8 cellular contexts compared by ENCODE assay signal in the genomic region with DNA sequence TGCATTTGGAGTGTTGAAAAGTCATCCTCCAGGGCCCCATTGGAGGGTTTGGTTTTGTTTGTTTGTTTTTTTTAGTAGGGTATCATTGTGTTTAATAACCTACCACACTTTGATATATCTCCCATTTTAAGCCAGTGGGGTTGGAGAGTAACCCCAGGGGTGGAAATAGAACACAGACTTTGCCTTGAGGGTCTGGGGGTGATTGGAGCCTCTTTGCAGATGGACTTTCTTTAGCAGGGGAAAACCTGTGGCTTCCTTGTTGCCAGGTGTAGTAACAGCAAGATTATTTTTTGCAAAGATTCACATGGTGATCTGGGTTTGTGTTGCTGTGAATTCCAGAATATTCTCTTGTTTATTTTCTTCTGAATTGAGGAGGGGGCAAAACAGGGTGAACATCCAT. TPM values are rescaled to one million over a fixed set of nuclear protein-coding genes. Genes with fewer than 3 reads are reported as not detected.
A peak's percentile ranks its signal among the peaks of the same experiment; 100 is the strongest.
DNase-seq lines count a peak whose midpoint lies in the region; ATAC-seq and TF ChIP-seq lines count a peak whose summit lies in the region.

No MANE protein-coding gene starts in this region.

- H3K36me3 ChIP-seq in breast epithelium (no peaks in the 10 kb centered on the region), mucosa of rectum (ENCODE audit: control insufficient read depth in 2 of 2, insufficient read depth in 2 of 2, low read length in 2 of 2) (no peaks in the 10 kb centered on the region)

- H3K4me1 ChIP-seq in breast epithelium, result no peaks in the 10 kb centered on the region
- H3K4me1 ChIP-seq in mucosa of rectum (ENCODE audit: control insufficient read depth in 2 of 2, insufficient read depth in 2 of 2, low read length in 2 of 2), result peaks cover 15 to 22% of the 10 kb centered on the region in 2 donors

- TF ChIP-seq CTCF in breast epithelium (IDR thresholded peaks at IDR 0.05) (no peak), GM13976 (IDR thresholded peaks at IDR 0.05; ENCODE audit: borderline replicate concordance, control extremely low read depth, extremely low read depth, insufficient read depth, missing control alignments) (no peak)

- intact Hi-C loops in breast epithelium (cut with DNase I; ENCODE audit: low total_unique reads), result loop anchor here (10.0 kb wide), 1 partner anchor 66 kb away; a partner anchor contains a TSS

- H3K27me3 Mint-ChIP-seq in stimulated activated naive CD8-positive, alpha-beta T cell treated with anti-CD3 and anti-CD28 coated beads, Interleukin-15, Interleukin-2, amounts not matched to agents 100 ng/mL and 50 ng/mL, for 24 hours, result no peaks in the 10 kb centered on the region

- peak overlapping the region; percentile 48 to 88 for H3K9ac ChIP-seq in mucosa of rectum (ENCODE audit: low read depth in 1 of 2, low read length in 2 of 2)

- H3K9me3 ChIP-seq in breast epithelium, result no peaks in the 10 kb centered on the region
- H3K9me3 ChIP-seq in mucosa of rectum (ENCODE audit: control insufficient read depth in 2 of 2, low read length in 2 of 2), result no peaks in the 10 kb centered on the region

- H3K27ac Mint-ChIP-seq in stimulated activated naive CD8-positive, alpha-beta T cell treated with anti-CD3 and anti-CD28 coated beads, Interleukin-15, Interleukin-2, amounts not matched to agents 100 ng/mL and 50 ng/mL, for 24 hours, result peak overlapping the region; percentile 98

- H3K27ac ChIP-seq in breast epithelium (peak overlapping the region; percentile 75 to 83), mucosa of rectum (ENCODE audit: low read depth in 2 of 2, low read length in 2 of 2) (no peak overlapping the region)

- ATAC-seq in stimulated activated naive CD8-positive, alpha-beta T cell treated with anti-CD3 and anti-CD28 coated beads, Interleukin-15, Interleukin-2, amounts not matched to agents 100 U/mL and 50 U/mL, for 24 hours, result no peak

- in situ Hi-C loops in GM13976 (cut with MboI; ENCODE audit: low sequenced_read_pairs, unreplicated experiment), result no loop called here

- no peak for DNase-seq in stimulated activated naive CD8-positive, alpha-beta T cell treated with anti-CD3 and anti-CD28 coated beads, Interleukin-15, Interleukin-2, amounts not matched to agents 100 U/mL and 50 U/mL, for 24 hours
- DNase-seq in breast epithelium (ENCODE audit: low spot score in 2 of 2) (no peak), putamen (ENCODE audit: low spot score) (no peak), HPDE6-E6E7 (ENCODE audit: extremely low spot score) (no peak), GM13976 (ENCODE audit: low spot score) (no peak)
- no peak for DNase-seq in stimulated activated naive CD4-positive, alpha-beta T cell treated with Interleukin-2 at 50 U/mL for 16 hours (lab: John Stamatoyannopoulos, UW)

- H3K9me3 Mint-ChIP-seq in stimulated activated naive CD8-positive, alpha-beta T cell treated with anti-CD3 and anti-CD28 coated beads, Interleukin-15, Interleukin-2, amounts not matched to agents 100 ng/mL and 50 ng/mL, for 24 hours, result no peaks in the 10 kb centered on the region

- H3K4me1 Mint-ChIP-seq in stimulated activated naive CD8-positive, alpha-beta T cell treated with anti-CD3 and anti-CD28 coated beads, Interleukin-15, Interleukin-2, amounts not matched to agents 100 ng/mL and 50 ng/mL, for 24 hours (ENCODE audit: low read depth), result peaks cover 75% of the 10 kb centered on the region

- H3K36me3 Mint-ChIP-seq in stimulated activated naive CD8-positive, alpha-beta T cell treated with anti-CD3 and anti-CD28 coated beads, Interleukin-15, Interleukin-2, amounts not matched to agents 100 ng/mL and 50 ng/mL, for 24 hours (ENCODE audit: low read depth), result peaks cover 32% of the 10 kb centered on the region

- no peak for TF ChIP-seq POLR2A in breast epithelium (IDR thresholded peaks at IDR 0.05)

- H3K27me3 ChIP-seq in breast epithelium (no peaks in the 10 kb centered on the region), mucosa of rectum (ENCODE audit: control insufficient read depth in 2 of 2, insufficient read depth in 2 of 2, low read length in 2 of 2) (no peaks in the 10 kb centered on the region)

- H3K4me3 ChIP-seq in breast epithelium (peak overlapping the region; percentile 74 to 97 (median 81)), mucosa of rectum (ENCODE audit: low read length in 2 of 2) (peak overlapping the region; percentile 57 to 69)

- H3K4me3 Mint-ChIP-seq in stimulated activated naive CD8-positive, alpha-beta T cell treated with anti-CD3 and anti-CD28 coated beads, Interleukin-15, Interleukin-2, amounts not matched to agents 100 ng/mL and 50 ng/mL, for 24 hours, result peak overlapping the region; percentile 92

RNA-seq across cellular contexts. Expression of a gene that starts 1.5 kb away (rescaled TPM):
- 10 to 100 TPM; 14.6 to 26.9 (median 21.3) TPM for total RNA-seq in breast epithelium

Comparison
In these comparisons a context has a peak if more than half of its experiments do, and no peak if none do; other contexts are left out.
1. H3K27ac ChIP-seq: peak in breast epithelium (2 of 2); none in mucosa of rectum (0 of 2).